Comparison of ENCODE assay signal across 8 cellular contexts in genomic region chr2:95346236-95346737, GRCh38. TPM values are rescaled to one million over a fixed set of nuclear protein-coding genes. Genes with fewer than 3 reads are reported as not detected.
DNase-seq lines count a peak whose midpoint lies in the region; ATAC-seq, FAIRE-seq and TF ChIP-seq lines count a peak whose summit lies in the region.

No MANE protein-coding gene starts in this region.

- DNase-seq in HS-5 (ENCODE audit: low read depth) = peak; percentile 10
- DNase-seq in MCF 10A (ENCODE audit: unreplicated experiment) = peak; percentile 69
- no peak for DNase-seq in keratinocyte (ENCODE audit: low read depth, low spot score)
- no peak for DNase-seq in suprapubic skin (ENCODE audit: low spot score in 2 of 2)
- DNase-seq in NK-92 (lab: John Stamatoyannopoulos, UW; ENCODE audit: unreplicated experiment) = no peak

- peak overlapping the region; percentile 14 for H3K27ac ChIP-seq in keratinocyte (ENCODE audit: control insufficient read depth, insufficient read depth, low read length)
- H3K27ac ChIP-seq in suprapubic skin = peak overlapping the region; percentile 64

- intact Hi-C loops in MCF 10A (cut with micrococcal nuclease) = loop anchor here (5.0 kb wide), 1 partner anchor 381 kb away; no protein-coding TSS in a partner anchor

- TF ChIP-seq POLR2A in suprapubic skin (IDR thresholded peaks at IDR 0.05) = no peak

- no peaks in the 10 kb centered on the region for H3K36me3 ChIP-seq in ES-I3 (ENCODE audit: insufficient read depth, low read length)
- no peaks in the 10 kb centered on the region for H3K36me3 ChIP-seq in keratinocyte (ENCODE audit: control insufficient read depth in 2 of 2, extremely low read depth in 1 of 2, insufficient read depth in 2 of 2, low read length in 2 of 2)
- no peaks in the 10 kb centered on the region for H3K36me3 ChIP-seq in suprapubic skin

- no peak for TF ChIP-seq EP300 in suprapubic skin (IDR thresholded peaks at IDR 0.05)

- H3K4me3 ChIP-seq in keratinocyte (ENCODE audit: control insufficient read depth in 2 of 3, extremely low read depth in 1 of 3, insufficient read depth in 2 of 3, low read depth in 1 of 3, low read length in 3 of 3) (peak overlapping the region; percentile 46 to 77 (median 71)), suprapubic skin (peak overlapping the region; percentile 73)

- H3K9me3 Mint-ChIP-seq in MCF 10A (ENCODE audit: unreplicated experiment) = no peaks in the 10 kb centered on the region

- no peaks in the 10 kb centered on the region for H3K79me2 ChIP-seq in keratinocyte (ENCODE audit: control insufficient read depth, insufficient read depth, low read length)

- dilution Hi-C loops in keratinocyte (cut with MboI; ENCODE audit: extremely low pct_ligation_motif_present, low sequenced_read_pairs) = no loop called here

- ATAC-seq in HG03565 (IDR thresholded peaks at IDR 0.05; ENCODE audit: unreplicated experiment) (no peak), GM21825 (IDR thresholded peaks at IDR 0.05; ENCODE audit: unreplicated experiment) (no peak)

- no peaks in the 10 kb centered on the region for H3K9me3 ChIP-seq in ES-I3 (ENCODE audit: control insufficient read depth, insufficient read depth, low read length)
- no peaks in the 10 kb centered on the region for H3K9me3 ChIP-seq in keratinocyte (ENCODE audit: control insufficient read depth, low read depth, low read length)
- H3K9me3 ChIP-seq in suprapubic skin = no peaks in the 10 kb centered on the region

- H3K4me1 Mint-ChIP-seq in MCF 10A (ENCODE audit: insufficient read depth, unreplicated experiment) = peaks cover 24% of the 10 kb centered on the region

- no TSS peak for BruUV-seq in MCF 10A (replicated peaks; lab: Mats Ljungman, UMichigan)

- no peaks in the 10 kb centered on the region for H4K20me1 ChIP-seq in keratinocyte (ENCODE audit: control insufficient read depth, extremely low read depth, insufficient read depth, low read length)

- H3K4me2 ChIP-seq in keratinocyte (ENCODE audit: control insufficient read depth, extremely low read depth, insufficient read depth, low read depth, low read length) = peak overlapping the region; percentile 96

- peak overlapping the region; percentile 79 for H2AFZ ChIP-seq in keratinocyte (ENCODE audit: control insufficient read depth, low read length)

- FAIRE-seq in keratinocyte (lab: Jason Lieb, UNC) = no peak

- H3K4me1 ChIP-seq in ES-I3 (ENCODE audit: insufficient read depth, low read length) (no peaks in the 10 kb centered on the region), keratinocyte (ENCODE audit: control insufficient read depth, extremely low read depth, insufficient read depth, low read length) (peaks cover 16% of the 10 kb centered on the region), suprapubic skin (peaks cover 34% of the 10 kb centered on the region)

- H3K9me1 ChIP-seq in keratinocyte (ENCODE audit: control insufficient read depth, extremely low read depth, insufficient read depth, low read length) = no peaks in the 10 kb centered on the region

- peak overlapping the region; percentile 77; the same call in 1 of the 2 replicates for H3K9ac ChIP-seq in ES-I3 (ENCODE audit: low read depth, low read length)
- peak overlapping the region; percentile 75 for H3K9ac ChIP-seq in keratinocyte (ENCODE audit: control insufficient read depth, extremely low read depth, insufficient read depth, low read length)

- POLR2A ChIA-PET in MCF 10A (lab: Yijun Ruan, JAX) = interaction anchor here (0.6 to 4.3 kb wide), 13 partner anchors 12 to 224 kb away, joined by 3 to 49 read pairs (median 4); partner anchors contain the start of gene PROM2

- TF ChIP-seq CTCF in MCF 10A (IDR thresholded peaks at IDR 0.05; ENCODE audit: unreplicated experiment) (no peak), keratinocyte (optimal IDR thresholded peaks at IDR 0.05 in 1 of 3, IDR thresholded peaks at IDR 0.05 in 1 of 3, conservative IDR thresholded peaks at IDR 0.05 in 1 of 3; ENCODE audit: extremely low read depth in 1 of 3, insufficient read depth in 2 of 3, low read length in 3 of 3) (no peak), suprapubic skin (IDR thresholded peaks at IDR 0.05) (no peak)

- no peaks in the 10 kb centered on the region for H3K27me3 Mint-ChIP-seq in MCF 10A (ENCODE audit: insufficient read depth, unreplicated experiment)

- H3K4me3 Mint-ChIP-seq in MCF 10A (ENCODE audit: unreplicated experiment) = peak overlapping the region; percentile 84

- H3K27me3 ChIP-seq in keratinocyte (ENCODE audit: control insufficient read depth, extremely low read depth, insufficient read depth, low read length) = peaks cover 38% of the 10 kb centered on the region
- peaks cover 15% of the 10 kb centered on the region for H3K27me3 ChIP-seq in suprapubic skin

- peak overlapping the region; percentile 53 for H3K27ac Mint-ChIP-seq in MCF 10A (ENCODE audit: low read depth, unreplicated experiment)

- CTCF ChIA-PET in MCF 10A (lab: Yijun Ruan, JAX) = interaction anchor here (0.6 to 3.5 kb wide), 25 partner anchors 11 to 388 kb away, joined by 3 to 62 read pairs (median 8); partner anchors contain the start of gene FAHD2A

- whole genome bisulfite sequencing in suprapubic skin = no CpG with 5 or more reads among the region's 87 CpGs

- no peaks in the 10 kb centered on the region for H3K36me3 Mint-ChIP-seq in MCF 10A (ENCODE audit: insufficient read depth, unreplicated experiment)

RNA-seq across cellular contexts. Expression of gene KCNIP3, which starts 49.1 kb away (rescaled TPM):
- total RNA-seq in MCF 10A (2022) (9.5 and 15.6 TPM in 2 replicates), suprapubic skin (10 to 100 TPM in 3 of 4 donors, 1 to 10 TPM in 1; 7.1 to 21.6 (median 13.6) TPM)
- 0.66 to 2.1 TPM (median 1.5 TPM) in 3 replicates for polyA plus RNA-seq in keratinocyte
- polyA plus RNA-seq in keratinocyte (2011; ENCODE audit: low read depth) = not detected
- 0.89 and 2.3 TPM in 2 replicates for polyA plus RNA-seq in keratinocyte (2011; cell fraction: cytosol; rRNA removed)
- polyA plus RNA-seq in keratinocyte (2011; cell fraction: nucleus; rRNA removed) = 3.6 and 6.3 TPM in 2 replicates
- 1.1 and 2.5 TPM in 2 replicates for polyA plus RNA-seq in keratinocyte (2012; ENCODE audit: low replicate concordance)
- polyA minus RNA-seq in keratinocyte = 1.7 to 2.9 TPM (median 1.8 TPM) in 3 replicates
- 3.8 TPM for polyA minus RNA-seq in keratinocyte (2011; cell fraction: cytosol; rRNA and poly(A)+ RNA removed)
- 4.2 and 5.3 TPM in 2 replicates for polyA minus RNA-seq in keratinocyte (2011; cell fraction: nucleus; rRNA and poly(A)+ RNA removed)

RNA-seq across cellular contexts. Expression of gene FAHD2A, which starts 56.2 kb away (rescaled TPM):
- total RNA-seq in MCF 10A (2022) = 23.9 and 24.1 TPM in 2 replicates
- polyA plus RNA-seq in keratinocyte = 25.0 to 28.2 TPM (median 27.2 TPM) in 3 replicates
- 7.0 TPM for polyA plus RNA-seq in keratinocyte (2011; ENCODE audit: low read depth)
- polyA plus RNA-seq in keratinocyte (2011; cell fraction: cytosol; rRNA removed) = 17.0 and 24.2 TPM in 2 replicates
- polyA plus RNA-seq in keratinocyte (2011; cell fraction: nucleus; rRNA removed) = 33.6 and 43.0 TPM in 2 replicates
- polyA plus RNA-seq in keratinocyte (2012; ENCODE audit: low replicate concordance) = 14.5 and 21.1 TPM in 2 replicates
- polyA minus RNA-seq in keratinocyte = 17.5 to 26.9 TPM (median 21.2 TPM) in 3 replicates
- polyA minus RNA-seq in keratinocyte (2011; cell fraction: cytosol; rRNA and poly(A)+ RNA removed) = 27.2 TPM
- polyA minus RNA-seq in keratinocyte (2011; cell fraction: nucleus; rRNA and poly(A)+ RNA removed) = 9.4 and 14.2 TPM in 2 replicates
- total RNA-seq in suprapubic skin = 10 to 100 TPM; 16.4 to 52.5 (median 26.9) TPM

Comparison
In these comparisons a context has a peak if more than half of its experiments do, and no peak if none do; other contexts are left out.
1. DNase-seq: peak in HS-5 (single experiment) and MCF 10A (single experiment); none in keratinocyte (single experiment), suprapubic skin (0 of 2) and NK-92 (single experiment).